11 cellular contexts compared by ENCODE assay signal in the genomic region with DNA sequence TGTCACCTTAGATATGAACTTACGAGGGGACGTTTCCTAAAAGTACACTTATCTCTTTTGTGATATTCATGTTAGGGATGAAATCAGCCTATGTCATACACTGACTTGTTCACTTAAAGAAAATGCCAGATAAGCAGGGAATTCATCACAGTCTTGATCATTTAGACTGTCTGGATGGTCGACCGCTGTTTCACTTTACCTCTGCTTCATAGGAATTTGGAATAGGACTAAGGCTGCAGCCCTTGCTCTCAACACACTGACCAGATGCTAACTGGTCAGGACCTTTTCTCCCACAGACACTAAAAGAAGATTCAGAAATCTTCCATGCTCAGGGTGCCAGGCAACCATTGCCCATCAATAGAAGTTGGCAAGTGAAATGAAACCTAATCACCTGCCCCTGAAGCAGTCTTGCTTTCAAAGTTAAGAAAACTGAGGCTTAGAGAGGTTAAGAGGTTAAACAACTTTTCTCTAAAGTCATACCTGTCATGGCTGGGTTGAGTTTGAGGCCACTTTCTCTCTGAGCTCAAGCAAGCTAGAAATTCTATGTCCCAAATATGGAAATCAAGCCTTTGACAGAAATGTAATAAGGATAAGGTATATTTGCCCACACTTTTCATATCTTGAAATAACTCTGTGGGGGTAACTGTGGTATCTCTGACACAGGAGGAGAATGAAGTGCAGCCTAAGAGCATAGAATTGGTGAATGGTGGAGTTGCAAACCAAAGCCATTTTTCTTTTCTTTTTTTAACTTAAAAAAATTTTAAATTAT.
A peak's percentile ranks its signal among the peaks of the same experiment; 100 is the strongest.
DNase-seq lines count a peak whose midpoint lies in the region; ATAC-seq and TF ChIP-seq lines count a peak whose summit lies in the region.
"Had no signal": no experiment of that assay in that cellular context is flagged by ENCODE, and none has a peak within 500 bp of the region (broad histone marks: within the 10 kb centered on the region; RNA-seq: fewer than 3 reads in every experiment).

No MANE protein-coding gene starts in this region.

- H3K4me3 Mint-ChIP-seq in activated B cell treated with CpG ODN at 0.5 μM for 24 hours, result peak overlapping the region; percentile 56
- H3K4me3 Mint-ChIP-seq in stimulated activated naive B cell treated with anti-CD40 and anti-IgM and Interleukin-4, amounts not matched to agents 10 μg/mL and 1 μg/mL and 100 μg/mL, for 72 hours, result no peak overlapping the region
- H3K4me3 Mint-ChIP-seq in Caco-2 (ENCODE audit: unreplicated experiment), result no peak overlapping the region
- H3K4me3 Mint-ChIP-seq: activated naive CD4-positive, alpha-beta T cell treated with anti-CD3 and anti-CD28 coated beads, Interleukin-2, amount 10 ng/mL, durations not matched to agents 7 days and 5 days had no signal

- H3K4me3 ChIP-seq in Caco-2 (ENCODE audit: low read depth, low read length) (no peak overlapping the region), A673 (ENCODE audit: low read depth, low read length, poor library complexity, severe bottlenecking) (no peak overlapping the region)

- H3K9me3 Mint-ChIP-seq in activated B cell treated with CpG ODN at 0.5 μM for 24 hours (no peaks in the 10 kb centered on the region), Caco-2 (ENCODE audit: unreplicated experiment) (no peaks in the 10 kb centered on the region)
- H3K9me3 Mint-ChIP-seq in stimulated activated naive B cell treated with anti-CD40 and anti-IgM and Interleukin-4, amounts not matched to agents 10 μg/mL and 1 μg/mL and 100 μg/mL, for 72 hours, result peaks cover 0 to 1% of the 10 kb centered on the region in 2 donors
- H3K9me3 Mint-ChIP-seq: activated naive CD4-positive, alpha-beta T cell treated with anti-CD3 and anti-CD28 coated beads, Interleukin-2, amount 10 ng/mL, durations not matched to agents 7 days and 5 days had no signal

- H3K9me3 ChIP-seq in Caco-2 (no peaks in the 10 kb centered on the region), A673 (ENCODE audit: low read depth, low read length, poor library complexity, severe bottlenecking) (no peaks in the 10 kb centered on the region)
- H3K9me3 ChIP-seq: neutrophil had no signal

- POLR2A ChIA-PET in activated B cell treated with CpG ODN at 0.5 μM for 24 hours (lab: Charles Lee) (interaction anchor here (0.6 to 2.7 kb wide), 9 partner anchors 9 to 127 kb away, joined by 3 to 21 read pairs (median 5); partner anchors contain the start of gene MAP3K8), Caco-2 (lab: Charles Lee) (no interaction called here), A673 (lab: Charles Lee; ENCODE audit: low non-redundant PET) (no interaction called here)

- DNase-seq in activated B cell treated with CpG ODN at 0.5 μM for 24 hours, result no peak
- no peak for DNase-seq in stimulated activated naive B cell treated with anti-CD40 and anti-IgM and Interleukin-4, amounts not matched to agents 10 μg/mL and 1 μg/mL and 100 μg/mL, for 72 hours
- DNase-seq in Caco-2, result no peak
- DNase-seq in A673 (ENCODE audit: low spot score), result no peak
- DNase-seq in NCI-H128 (lab: John Stamatoyannopoulos, UW; ENCODE audit: unreplicated experiment), result no peak
- DNase-seq: activated naive CD4-positive, alpha-beta T cell treated with anti-CD3 and anti-CD28 coated beads, Interleukin-2, amount 10 ng/mL, durations not matched to agents 7 days and 5 days; KBM-7; SHP77 treated with DMSO at 0.1 percent for 48 hours had no signal

- no peaks in the 10 kb centered on the region for H3K36me3 Mint-ChIP-seq in activated B cell treated with CpG ODN at 0.5 μM for 24 hours (ENCODE audit: low read depth)
- H3K36me3 Mint-ChIP-seq in stimulated activated naive B cell treated with anti-CD40 and anti-IgM and Interleukin-4, amounts not matched to agents 10 μg/mL and 1 μg/mL and 100 μg/mL, for 72 hours, result no peaks in the 10 kb centered on the region
- H3K36me3 Mint-ChIP-seq in Caco-2 (ENCODE audit: insufficient read depth, unreplicated experiment), result no peaks in the 10 kb centered on the region
- H3K36me3 Mint-ChIP-seq: activated naive CD4-positive, alpha-beta T cell treated with anti-CD3 and anti-CD28 coated beads, Interleukin-2, amount 10 ng/mL, durations not matched to agents 7 days and 5 days had no signal

- H3K4me1 Mint-ChIP-seq in activated B cell treated with CpG ODN at 0.5 μM for 24 hours (peaks cover 34% of the 10 kb centered on the region), Caco-2 (ENCODE audit: low read depth, unreplicated experiment) (peaks cover 7% of the 10 kb centered on the region)
- peaks cover 25 to 60% of the 10 kb centered on the region in 2 donors for H3K4me1 Mint-ChIP-seq in stimulated activated naive B cell treated with anti-CD40 and anti-IgM and Interleukin-4, amounts not matched to agents 10 μg/mL and 1 μg/mL and 100 μg/mL, for 72 hours

- no peak overlapping the region for H3K27ac ChIP-seq in A673 (ENCODE audit: low read depth, low read length, poor library complexity, severe bottlenecking)
- H3K27ac ChIP-seq: neutrophil had no signal

- H3K27ac Mint-ChIP-seq in activated B cell treated with CpG ODN at 0.5 μM for 24 hours (peak overlapping the region; percentile 81), Caco-2 (ENCODE audit: unreplicated experiment) (no peak overlapping the region)
- peak overlapping the region; percentile 87 for H3K27ac Mint-ChIP-seq in stimulated activated naive B cell treated with anti-CD40 and anti-IgM and Interleukin-4, amounts not matched to agents 10 μg/mL and 1 μg/mL and 100 μg/mL, for 72 hours
- H3K27ac Mint-ChIP-seq: activated naive CD4-positive, alpha-beta T cell treated with anti-CD3 and anti-CD28 coated beads, Interleukin-2, amount 10 ng/mL, durations not matched to agents 7 days and 5 days had no signal

- no TSS peak for BruUV-seq in Caco-2 (replicated peaks; lab: Mats Ljungman, UMichigan)
- BruUV-seq in A673 (replicated peaks; lab: Mats Ljungman, UMichigan), result no TSS peak

- peak; percentile 40 for ATAC-seq in GM19397 (IDR thresholded peaks at IDR 0.05; ENCODE audit: unreplicated experiment)
- ATAC-seq in HG02938 (IDR thresholded peaks at IDR 0.05; ENCODE audit: unreplicated experiment), result peak; percentile 53
- peak; percentile 23 for ATAC-seq in activated B cell treated with CpG ODN at 0.5 μM for 24 hours (ENCODE audit: low read depth)
- ATAC-seq in stimulated activated naive B cell treated with anti-CD40 and anti-IgM and Interleukin-4, amounts not matched to agents 10 μg/mL and 1 μg/mL and 100 μg/mL, for 72 hours (replicated peaks), result peak; percentile 69 to 71

- H3K27me3 Mint-ChIP-seq in activated B cell treated with CpG ODN at 0.5 μM for 24 hours (no peaks in the 10 kb centered on the region), Caco-2 (ENCODE audit: insufficient read depth, unreplicated experiment) (no peaks in the 10 kb centered on the region)
- H3K27me3 Mint-ChIP-seq in stimulated activated naive B cell treated with anti-CD40 and anti-IgM and Interleukin-4, amounts not matched to agents 10 μg/mL and 1 μg/mL and 100 μg/mL, for 72 hours, result no peaks in the 10 kb centered on the region

- H3K36me3 ChIP-seq in Caco-2 (ENCODE audit: control insufficient read depth, insufficient read depth, low read length) (no peaks in the 10 kb centered on the region), A673 (ENCODE audit: insufficient read depth, low read length, poor library complexity, severe bottlenecking) (no peaks in the 10 kb centered on the region)
- H3K36me3 ChIP-seq: neutrophil had no signal

- intact Hi-C loops in activated B cell treated with CpG ODN at 0.5 μM for 24 hours (cut with micrococcal nuclease) (loop anchor here (1.0 kb wide), 3 partner anchors 9 to 18 kb away; no protein-coding TSS in a partner anchor), Caco-2 (cut with micrococcal nuclease; ENCODE audit: unreplicated experiment) (no loop called here), A673 (cut with micrococcal nuclease; ENCODE audit: unreplicated experiment) (no loop called here)

- H3K4me1 ChIP-seq in Caco-2 (no peaks in the 10 kb centered on the region), A673 (ENCODE audit: insufficient read depth, low read length, poor library complexity, severe bottlenecking) (no peaks in the 10 kb centered on the region)

- H3K27me3 ChIP-seq in Caco-2 (replicated peaks; ENCODE audit: control insufficient read depth, insufficient read depth, low read length), result no peaks in the 10 kb centered on the region
- H3K27me3 ChIP-seq in A673 (replicated peaks; ENCODE audit: insufficient read depth, low read depth, low read length, poor library complexity), result no peaks in the 10 kb centered on the region
- H3K27me3 ChIP-seq: neutrophil had no signal

- TF ChIP-seq CTCF in activated B cell treated with CpG ODN at 0.5 μM for 24 hours (IDR thresholded peaks at IDR 0.05) (no peak), Caco-2 (IDR thresholded peaks at IDR 0.05; ENCODE audit: insufficient read depth in 1 of 2, low read depth in 1 of 2, low read length in 1 of 2, severe bottlenecking in 1 of 2, unreplicated experiment in 1 of 2) (no peak), A673 (conservative IDR thresholded peaks at IDR 0.05; ENCODE audit: low read depth, low read length) (no peak)

- CTCF ChIA-PET in activated B cell treated with CpG ODN at 0.5 μM for 24 hours (lab: Charles Lee), result interaction anchor here (0.8 to 1.4 kb wide), 3 partner anchors 10 to 78 kb away, joined by 3 read pairs; no protein-coding TSS in a partner anchor
- CTCF ChIA-PET in Caco-2 (lab: Charles Lee), result no interaction called here
- CTCF ChIA-PET in A673 (lab: Charles Lee), result no interaction called here
